In the genomic region with DNA sequence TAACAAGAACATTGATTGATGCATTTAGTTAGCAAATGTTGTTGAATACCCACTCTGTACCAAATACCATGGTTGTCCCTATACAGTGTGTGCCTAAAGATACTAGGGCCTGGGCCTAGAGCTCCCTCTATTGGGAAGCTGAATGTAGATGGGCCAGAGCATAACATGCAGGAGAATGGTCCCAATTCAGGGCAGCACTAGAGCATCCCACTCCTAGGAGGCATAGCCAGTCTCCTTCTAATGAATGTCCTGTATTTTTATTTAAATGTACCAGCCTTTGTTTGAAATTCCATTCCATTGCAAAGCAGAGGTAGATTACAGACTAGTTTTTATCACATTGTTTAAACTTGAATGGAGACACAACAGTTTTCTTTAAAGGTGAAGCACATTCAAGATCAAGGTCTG, we compare ENCODE assay signal across 8 cellular contexts.
DNase-seq lines count a peak whose midpoint lies in the region; ATAC-seq and TF ChIP-seq lines count a peak whose summit lies in the region.

No MANE protein-coding gene starts in this region.

- no peaks in the 10 kb centered on the region for H3K27me3 ChIP-seq in neuronal stem cell (ENCODE audit: control insufficient read depth in 3 of 3, insufficient read depth in 3 of 3, low read depth in 1 of 3, low read length in 3 of 3)

- H3K9me3 ChIP-seq in neuronal stem cell (replicated peaks in 1 of 2; ENCODE audit: control insufficient read depth in 2 of 2, insufficient read depth in 1 of 2, low read depth in 1 of 2, low read length in 2 of 2), result no peaks in the 10 kb centered on the region

- H3K36me3 ChIP-seq in neuronal stem cell (replicated peaks in 1 of 2; ENCODE audit: control insufficient read depth in 2 of 2, insufficient read depth in 2 of 2, low read length in 2 of 2), result peaks cover 7 to 8% of the 10 kb centered on the region in 2 donors

- no peak overlapping the region for H2BK12ac ChIP-seq in neuronal stem cell (ENCODE audit: low read length)

- H3K27me3 Mint-ChIP-seq in WTC11 (ENCODE audit: low read depth), result no peaks in the 10 kb centered on the region

- TF ChIP-seq CTCF in C4-2B (conservative IDR thresholded peaks at IDR 0.05) (peak; percentile 92), WTC11 (IDR thresholded peaks at IDR 0.05) (peak; percentile 29; the same call in 1 of the 2 replicates), fibroblast of the aortic adventitia (IDR thresholded peaks at IDR 0.05; ENCODE audit: insufficient read depth, low read length) (peak; percentile 97)

- H3K4me1 Mint-ChIP-seq in WTC11, result peaks cover 16% of the 10 kb centered on the region

- no peak overlapping the region for H4K8ac ChIP-seq in neuronal stem cell (ENCODE audit: low read depth, low read length)

- H3K4me2 ChIP-seq in neuronal stem cell (ENCODE audit: insufficient read depth, low read length, poor library complexity, severe bottlenecking), result no peak overlapping the region

- H3K79me1 ChIP-seq in neuronal stem cell (ENCODE audit: low read depth, low read length), result no peaks in the 10 kb centered on the region

- H3K4me3 ChIP-seq in fibroblast of the aortic adventitia (ENCODE audit: low read depth, low read length) (no peak overlapping the region), neuronal stem cell (ENCODE audit: low read length in 2 of 2) (no peak overlapping the region)

- POLR2A ChIA-PET in WTC11 (lab: Charles Lee), result interaction anchor here (0.6 to 0.8 kb wide), 2 partner anchors 151 to 1269 kb away, joined by 3 read pairs; no protein-coding TSS in a partner anchor

- no peak overlapping the region for H2BK120ac ChIP-seq in neuronal stem cell (ENCODE audit: low read depth, low read length)

- no peak overlapping the region for H3K18ac ChIP-seq in neuronal stem cell (ENCODE audit: low read length)

- H2BK15ac ChIP-seq in neuronal stem cell (ENCODE audit: low read length), result no peak overlapping the region

- CTCF ChIA-PET in WTC11 (lab: Charles Lee), result interaction anchor here (0.6 to 2.1 kb wide), 15 partner anchors 16 to 160 kb away, joined by 3 to 21 read pairs (median 4); no protein-coding TSS in a partner anchor

- no peaks in the 10 kb centered on the region for H3K4me1 ChIP-seq in neuronal stem cell (ENCODE audit: control insufficient read depth in 2 of 2, insufficient read depth in 1 of 2, low read depth in 1 of 2, low read length in 2 of 2)

- H4K91ac ChIP-seq in neuronal stem cell (ENCODE audit: low read depth, low read length, poor library complexity), result no peak overlapping the region

- H3K23ac ChIP-seq in neuronal stem cell (ENCODE audit: low read depth, low read length, poor library complexity), result no peak overlapping the region

- H3K27ac Mint-ChIP-seq in WTC11, result no peak overlapping the region

- H2BK5ac ChIP-seq in neuronal stem cell (ENCODE audit: low read length), result no peak overlapping the region

- no peak overlapping the region for H3K9ac ChIP-seq in neuronal stem cell (ENCODE audit: low read depth, low read length, poor library complexity)

- H3K4ac ChIP-seq in neuronal stem cell (ENCODE audit: low read length), result no peak overlapping the region

- H3K14ac ChIP-seq in neuronal stem cell (ENCODE audit: low read length), result no peak overlapping the region

- H3K4me3 Mint-ChIP-seq in WTC11, result no peak overlapping the region

- H2AK5ac ChIP-seq in neuronal stem cell (ENCODE audit: low read depth, low read length), result no peak overlapping the region

- ATAC-seq in GM18511 (IDR thresholded peaks at IDR 0.05; ENCODE audit: unreplicated experiment) (peak; percentile 91), HG02870 (IDR thresholded peaks at IDR 0.05; ENCODE audit: unreplicated experiment) (peak; percentile 92), WTC11 (peak; percentile 100)

- DNase-seq in NCI-H1105 treated with DMSO at 0.1 percent for 48 hours (lab: John Stamatoyannopoulos, UW) (peak; percentile 13), WTC11 (ENCODE audit: low spot score) (peak; percentile 66), fibroblast of the aortic adventitia (ENCODE audit: low read depth) (peak; percentile 78), neuronal stem cell (ENCODE audit: low spot score) (peak; percentile 31)
- no peak for DNase-seq in effector CD4-positive, alpha-beta T cell

- H3K36me3 Mint-ChIP-seq in WTC11, result peaks cover 22% of the 10 kb centered on the region

- no peak overlapping the region for H2AFZ ChIP-seq in neuronal stem cell (ENCODE audit: low read length)

- H3K9me3 Mint-ChIP-seq in WTC11, result no peaks in the 10 kb centered on the region

- H3K27ac ChIP-seq in C4-2B (no peak overlapping the region), neuronal stem cell (replicated peaks; ENCODE audit: low read length) (no peak overlapping the region)

TF ChIP-seq in WTC11, 78 proteins besides CTCF, POLR2A, EP300 and RAD21:
- TF ChIP-seq EMX1 (CRISPR knock-in tag; IDR thresholded peaks at IDR 0.05) (no peak), ZNF121 (CRISPR knock-in tag; IDR thresholded peaks at IDR 0.05) (peak; percentile 94), ETV6 (CRISPR knock-in tag; IDR thresholded peaks at IDR 0.05) (0 out of 2 replicates have a peak, but pooled peaks have one; percentile 24)
- TF ChIP-seq, protein P1, sequence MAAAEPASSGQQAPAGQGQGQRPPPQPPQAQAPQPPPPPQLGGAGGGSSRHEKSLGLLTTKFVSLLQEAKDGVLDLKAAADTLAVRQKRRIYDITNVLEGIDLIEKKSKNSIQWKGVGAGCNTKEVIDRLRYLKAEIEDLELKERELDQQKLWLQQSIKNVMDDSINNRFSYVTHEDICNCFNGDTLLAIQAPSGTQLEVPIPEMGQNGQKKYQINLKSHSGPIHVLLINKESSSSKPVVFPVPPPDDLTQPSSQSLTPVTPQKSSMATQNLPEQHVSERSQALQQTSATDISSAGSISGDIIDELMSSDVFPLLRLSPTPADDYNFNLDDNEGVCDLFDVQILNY (CRISPR knock-in tag; IDR thresholded peaks at IDR 0.05), result no peak

Comparison
In these comparisons a context has a peak if more than half of its experiments do, and no peak if none do; other contexts are left out.
1. CTCF ChIP-seq: peak in every context shown above with its lines; median percentile 97 in fibroblast of the aortic adventitia; 92 in C4-2B; 29 in WTC11.